In the genomic region with DNA sequence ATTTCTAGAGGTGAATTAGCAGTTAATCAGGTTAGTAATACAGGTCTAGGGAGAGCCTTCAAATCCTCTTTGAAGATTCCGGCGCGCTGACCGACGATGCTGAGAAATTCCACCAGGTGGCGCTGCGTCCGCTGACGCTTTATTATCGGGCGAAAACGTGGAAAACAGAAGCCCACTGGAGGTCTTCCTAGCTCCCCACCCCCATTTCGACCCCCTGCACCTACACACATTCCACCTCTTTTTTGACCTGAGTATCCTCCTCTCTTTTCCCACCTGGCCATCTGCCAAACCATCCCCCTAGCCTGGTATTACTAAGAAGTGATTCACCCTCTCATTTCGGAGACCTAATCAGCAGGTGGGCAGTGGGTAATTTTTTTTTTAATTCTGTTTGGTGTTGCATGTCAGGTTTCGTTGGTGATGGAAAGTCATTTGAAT, we compare ENCODE assay signal across 8 cellular contexts.
DNase-seq lines count a peak whose midpoint lies in the region; ATAC-seq and TF ChIP-seq lines count a peak whose summit lies in the region.

No MANE protein-coding gene starts in this region.

- no peak for TF ChIP-seq POLR2A in body of pancreas (IDR thresholded peaks at IDR 0.05)

- 3 to 4% methylated on average over 15 of the region's 15 CpGs for WGBS in body of pancreas, 2 donors

- no peak overlapping the region for H3K4me3 ChIP-seq in body of pancreas

- TF ChIP-seq CTCF in body of pancreas (IDR thresholded peaks at IDR 0.05), result peak; percentile 74 to 93 (median 83)

- no peaks in the 10 kb centered on the region for H3K27me3 ChIP-seq in body of pancreas

- H3K9me3 ChIP-seq in body of pancreas, result no peaks in the 10 kb centered on the region

- DNase-seq in D341Med (ENCODE audit: low spot score), result peak; percentile 77
- peak in 4 of 5 experiments; percentile 7 to 30 (median 27) for DNase-seq in T-helper 2 cell
- peak; percentile 35 to 66 (median 52) for DNase-seq in body of pancreas
- DNase-seq in iPS-NIHi7 (ENCODE audit: extremely low spot score), result peak; percentile 73
- DNase-seq in stimulated activated CD4-positive, alpha-beta T cell treated with anti-CD3 and anti-CD28 coated beads, Interleukin-12 subunit alpha, Interleukin-12 subunit beta, amount 100 ng/mL, for 24 hours (ENCODE audit: low read depth in 2 of 2), result peak; percentile 5 to 47
- DNase-seq in middle frontal gyrus (ENCODE audit: extremely low spot score, low spot score), result no peak

- no peaks in the 10 kb centered on the region for H3K4me1 ChIP-seq in body of pancreas

- peak; percentile 50 for ATAC-seq in body of pancreas
- no peak for ATAC-seq in HG03097 (IDR thresholded peaks at IDR 0.05; ENCODE audit: low FRiP score, unreplicated experiment)

- TF ChIP-seq RAD21 in Ishikawa (IDR thresholded peaks at IDR 0.05; ENCODE audit: low read depth), result peak; percentile 68

- intact Hi-C loops in body of pancreas (cut with DNase I), result loop anchor here (10.0 kb wide), 1 partner anchor 312 kb away; no protein-coding TSS in a partner anchor

- no peak for TF ChIP-seq EP300 in Ishikawa (IDR thresholded peaks at IDR 0.05; ENCODE audit: borderline replicate concordance)

- H3K27ac ChIP-seq in body of pancreas, result no peak overlapping the region

- no peaks in the 10 kb centered on the region for H3K36me3 ChIP-seq in body of pancreas (replicated peaks in 1 of 2; ENCODE audit: insufficient read depth in 1 of 2, low read depth in 2 of 2)

TF ChIP-seq in Ishikawa, 13 proteins besides CTCF, POLR2A, EP300 and RAD21:
- TF ChIP-seq ZBTB7A (IDR thresholded peaks at IDR 0.05; ENCODE audit: low read depth), result no peak
- peak; percentile 39; the same call in 1 of the 2 replicates for TF ChIP-seq TEAD4 (IDR thresholded peaks at IDR 0.05)
- TF ChIP-seq NFIC (IDR thresholded peaks at IDR 0.05), result peak; percentile 54
